In the genomic region with DNA sequence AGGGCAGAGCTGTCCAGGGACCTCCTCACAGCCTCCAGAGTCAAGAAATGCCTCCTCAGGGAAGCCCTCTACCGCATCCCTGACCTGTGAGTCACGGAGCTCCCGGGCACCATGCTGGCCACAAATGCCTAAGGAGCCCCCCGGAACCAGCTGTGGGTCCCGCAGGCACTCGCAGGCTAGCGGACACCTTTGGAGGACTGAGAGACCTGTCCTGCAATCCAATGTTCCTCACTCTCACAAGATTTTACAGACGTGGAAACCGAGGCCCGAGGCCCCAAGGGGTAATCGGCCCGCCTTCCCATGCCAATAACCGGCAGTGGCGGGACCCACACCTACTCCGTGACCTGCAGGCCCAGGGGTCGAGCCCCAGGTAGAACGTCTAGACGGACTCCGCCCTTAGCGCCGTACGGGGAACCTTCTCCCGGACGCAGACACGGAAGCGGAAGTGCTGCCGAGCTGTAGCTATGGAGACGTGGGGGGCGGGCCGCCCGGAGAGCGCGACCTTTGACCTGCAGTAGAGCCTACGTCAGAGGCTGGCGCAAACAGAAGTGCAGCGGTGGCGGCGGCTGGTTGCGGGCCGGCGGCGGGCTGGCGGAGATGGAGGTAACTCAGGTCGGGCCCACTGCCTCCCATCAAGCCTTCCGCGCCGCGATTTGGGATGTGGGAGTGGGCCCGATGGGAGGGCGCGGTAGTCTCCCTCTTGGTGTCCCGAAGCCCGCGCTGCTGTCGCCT, we compare ENCODE assay signal across 8 cellular contexts. TPM values are rescaled to one million over a fixed set of nuclear protein-coding genes. Genes with fewer than 3 reads are reported as not detected.
DNase-seq lines count a peak whose midpoint lies in the region; ATAC-seq and TF ChIP-seq lines count a peak whose summit lies in the region.

A gene with protein sequence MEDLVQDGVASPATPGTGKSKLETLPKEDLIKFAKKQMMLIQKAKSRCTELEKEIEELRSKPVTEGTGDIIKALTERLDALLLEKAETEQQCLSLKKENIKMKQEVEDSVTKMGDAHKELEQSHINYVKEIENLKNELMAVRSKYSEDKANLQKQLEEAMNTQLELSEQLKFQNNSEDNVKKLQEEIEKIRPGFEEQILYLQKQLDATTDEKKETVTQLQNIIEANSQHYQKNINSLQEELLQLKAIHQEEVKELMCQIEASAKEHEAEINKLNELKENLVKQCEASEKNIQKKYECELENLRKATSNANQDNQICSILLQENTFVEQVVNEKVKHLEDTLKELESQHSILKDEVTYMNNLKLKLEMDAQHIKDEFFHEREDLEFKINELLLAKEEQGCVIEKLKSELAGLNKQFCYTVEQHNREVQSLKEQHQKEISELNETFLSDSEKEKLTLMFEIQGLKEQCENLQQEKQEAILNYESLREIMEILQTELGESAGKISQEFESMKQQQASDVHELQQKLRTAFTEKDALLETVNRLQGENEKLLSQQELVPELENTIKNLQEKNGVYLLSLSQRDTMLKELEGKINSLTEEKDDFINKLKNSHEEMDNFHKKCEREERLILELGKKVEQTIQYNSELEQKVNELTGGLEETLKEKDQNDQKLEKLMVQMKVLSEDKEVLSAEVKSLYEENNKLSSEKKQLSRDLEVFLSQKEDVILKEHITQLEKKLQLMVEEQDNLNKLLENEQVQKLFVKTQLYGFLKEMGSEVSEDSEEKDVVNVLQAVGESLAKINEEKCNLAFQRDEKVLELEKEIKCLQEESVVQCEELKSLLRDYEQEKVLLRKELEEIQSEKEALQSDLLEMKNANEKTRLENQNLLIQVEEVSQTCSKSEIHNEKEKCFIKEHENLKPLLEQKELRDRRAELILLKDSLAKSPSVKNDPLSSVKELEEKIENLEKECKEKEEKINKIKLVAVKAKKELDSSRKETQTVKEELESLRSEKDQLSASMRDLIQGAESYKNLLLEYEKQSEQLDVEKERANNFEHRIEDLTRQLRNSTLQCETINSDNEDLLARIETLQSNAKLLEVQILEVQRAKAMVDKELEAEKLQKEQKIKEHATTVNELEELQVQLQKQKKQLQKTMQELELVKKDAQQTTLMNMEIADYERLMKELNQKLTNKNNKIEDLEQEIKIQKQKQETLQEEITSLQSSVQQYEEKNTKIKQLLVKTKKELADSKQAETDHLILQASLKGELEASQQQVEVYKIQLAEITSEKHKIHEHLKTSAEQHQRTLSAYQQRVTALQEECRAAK (N-terminal part only) (plus strand): TSS at position 529 of the 732 bp plus-strand sequence. CDS start 69 bp downstream, at position 598.

- intact Hi-C loops in Calu3 (cut with micrococcal nuclease; ENCODE audit: unreplicated experiment), result loop anchor here (5.0 kb wide), 2 partner anchors 62 to 97 kb away; no protein-coding TSS in a partner anchor

- BruUV-seq in Calu3 (replicated peaks; lab: Mats Ljungman, UMichigan), result TSS peak; percentile 92

- H3K36me3 ChIP-seq in HUES48 (ENCODE audit: control insufficient read depth, insufficient read depth, low read length), result peaks cover 31% of the 10 kb centered on the region
- peaks cover 17% of the 10 kb centered on the region for H3K36me3 ChIP-seq in NT2/D1 (ENCODE audit: insufficient read depth, insufficient read length, low read length)
- H3K36me3 ChIP-seq in endocrine pancreas (ENCODE audit: control insufficient read depth, insufficient read depth, low read length), result no peaks in the 10 kb centered on the region

- CTCF ChIA-PET in Calu3 (lab: Charles Lee), result interaction anchor here (0.6 to 1.2 kb wide), 2 partner anchors 11 to 384 kb away, joined by 4 to 5 read pairs; no protein-coding TSS in a partner anchor

- H3K27ac ChIP-seq in HUES48 (ENCODE audit: low read depth, low read length), result peak within 1 kb of the TSS; percentile 96

- H3K4me3 Mint-ChIP-seq in Calu3 (ENCODE audit: low read depth, unreplicated experiment), result peak within 1 kb of the TSS; percentile 99

- no peak for TF ChIP-seq CTCF in Calu3 (IDR thresholded peaks at IDR 0.05; ENCODE audit: unreplicated experiment)

- H3K9me3 Mint-ChIP-seq in Calu3 (ENCODE audit: low read depth, unreplicated experiment), result peaks cover 2% of the 10 kb centered on the region

- DNase-seq in Calu3, result peak; percentile 95
- peak; percentile 95 for DNase-seq in NT2/D1 (ENCODE audit: low read depth, low spot score)
- DNase-seq in activated CD8-positive, alpha-beta memory T cell treated with anti-CD3 and anti-CD28 coated beads for 48 hours (ENCODE audit: low read depth in 2 of 3, low spot score in 2 of 3), result peak; percentile 76 to 86 (median 82)
- peak; percentile 99 for DNase-seq in mesenteric fat pad (ENCODE audit: low spot score)
- peak; percentile 92 for DNase-seq in stimulated activated CD8-positive, alpha-beta memory T cell treated with anti-CD3 and anti-CD28 coated beads, Interleukin-15, amount 100 ng/mL, for 1 hour (ENCODE audit: low read depth)

- no peaks in the 10 kb centered on the region for H3K27me3 Mint-ChIP-seq in Calu3 (ENCODE audit: unreplicated experiment)

- peaks cover 43% of the 10 kb centered on the region for H3K36me3 Mint-ChIP-seq in Calu3 (ENCODE audit: insufficient read depth, unreplicated experiment)

- H3K27me3 ChIP-seq in HUES48 (ENCODE audit: control insufficient read depth, insufficient read depth, low read length) (no peaks in the 10 kb centered on the region), NT2/D1 (ENCODE audit: insufficient read depth, insufficient read length) (no peaks in the 10 kb centered on the region), endocrine pancreas (ENCODE audit: control insufficient read depth, insufficient read depth, low read length) (no peaks in the 10 kb centered on the region)

- H3K9me3 ChIP-seq in HUES48 (ENCODE audit: control insufficient read depth, insufficient read depth, low read length) (no peaks in the 10 kb centered on the region), NT2/D1 (ENCODE audit: insufficient read depth, low read length) (peaks cover 4% of the 10 kb centered on the region; the same call in 1 of the 2 replicates), endocrine pancreas (ENCODE audit: control insufficient read depth, low read length) (no peaks in the 10 kb centered on the region)

- H3K9ac ChIP-seq in HUES48 (ENCODE audit: low read depth, low read length) (peak within 1 kb of the TSS; percentile 84), NT2/D1 (ENCODE audit: insufficient read length, low read depth) (peak within 1 kb of the TSS; percentile 93), endocrine pancreas (ENCODE audit: control insufficient read depth, insufficient read depth, low read length) (peak within 1 kb of the TSS; percentile 62)

- H3K4me1 Mint-ChIP-seq in Calu3 (ENCODE audit: low read depth, unreplicated experiment), result peaks cover 17% of the 10 kb centered on the region

- H3K4me3 ChIP-seq in HUES48 (ENCODE audit: low read depth, low read length) (peak within 1 kb of the TSS; percentile 91), NT2/D1 (ENCODE audit: insufficient read length, low read depth) (peak within 1 kb of the TSS; percentile 90), endocrine pancreas (ENCODE audit: control insufficient read depth, insufficient read depth, low read length) (peak within 1 kb of the TSS; percentile 70)

- peak within 1 kb of the TSS; percentile 99 for H3K27ac Mint-ChIP-seq in Calu3 (ENCODE audit: unreplicated experiment)

- ATAC-seq in GM21423 (IDR thresholded peaks at IDR 0.05; ENCODE audit: unreplicated experiment), result peak; percentile 99

- H3K4me1 ChIP-seq in HUES48 (ENCODE audit: control insufficient read depth, insufficient read depth, low read length) (peaks cover 14% of the 10 kb centered on the region), NT2/D1 (ENCODE audit: insufficient read depth, insufficient read length) (peaks cover 3% of the 10 kb centered on the region), endocrine pancreas (ENCODE audit: control insufficient read depth, insufficient read depth, low read length) (peaks cover 14% of the 10 kb centered on the region)

RNA-seq across cellular contexts. Expression of the gene that starts here (rescaled TPM):
- 54.9 and 60.4 TPM in 2 replicates for total RNA-seq in Calu3 (2022)
- total RNA-seq in mesenteric fat pad, result 32.9 TPM

Comparison
In these comparisons a context has a peak if more than half of its experiments do, and no peak if none do; other contexts are left out.
1. Peak in every context shown above with its lines: DNase-seq, ATAC-seq, H3K4me3 ChIP-seq and H3K27ac ChIP-seq.